4 cellular contexts compared by ENCODE assay signal in the genomic region with DNA sequence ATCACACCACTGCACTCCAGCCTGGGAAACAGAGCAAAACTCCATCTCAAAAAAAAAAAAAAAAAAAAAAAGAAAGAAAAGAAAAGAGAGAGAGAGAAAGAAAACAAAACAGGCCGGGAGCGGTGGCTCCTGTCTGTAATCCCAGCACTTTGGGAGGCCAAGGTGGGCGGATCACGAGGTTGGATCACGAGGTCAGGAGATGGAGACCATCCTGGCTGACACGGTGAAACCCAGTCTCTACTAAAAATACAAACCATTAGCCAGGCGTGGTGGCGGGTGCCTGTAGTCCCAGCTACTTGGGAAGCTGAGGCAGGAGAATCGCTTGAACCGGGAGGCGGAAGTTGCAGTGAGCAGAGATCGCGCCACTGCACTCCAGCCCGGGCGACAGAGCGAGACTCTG. TPM values are rescaled to one million over a fixed set of nuclear protein-coding genes. Genes with fewer than 3 reads are reported as not detected.
"Had no signal": no experiment of that assay in that cellular context is flagged by ENCODE, and none has a peak within 500 bp of the region (broad histone marks: within the 10 kb centered on the region; RNA-seq: fewer than 3 reads in every experiment).

No MANE protein-coding gene starts in this region.

RNA-seq across cellular contexts. Expression of gene IGDCC3, which starts 20.7 kb away (rescaled TPM):
- total RNA-seq: LHCN-M2, M059J, MCF 10A, NCI-H460 had no signal

RNA-seq across cellular contexts. Expression of gene IGDCC4, which starts 24.3 kb away (rescaled TPM):
- total RNA-seq: MCF 10A had no signal
